Comparison of ENCODE assay signal across 2 cellular contexts in the genomic region with DNA sequence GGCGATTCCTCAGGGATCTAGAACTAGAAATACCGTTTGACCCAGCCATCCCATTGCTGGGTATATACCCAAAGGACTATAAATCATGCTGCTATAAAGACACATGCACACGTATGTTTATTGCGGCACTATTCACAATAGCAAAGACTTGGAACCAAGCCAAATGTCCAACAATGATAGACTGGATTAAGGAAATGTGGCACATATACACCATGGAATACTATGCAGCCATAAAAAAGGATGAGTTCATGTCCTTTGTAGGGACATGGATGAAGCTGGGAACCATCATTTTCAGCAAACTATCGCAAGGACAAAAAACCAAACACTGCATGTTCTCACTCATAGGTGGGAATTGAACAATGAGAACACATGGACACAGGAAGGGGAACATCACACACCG.
DNase-seq lines count a peak whose midpoint lies in the region; ATAC-seq, FAIRE-seq and TF ChIP-seq lines count a peak whose summit lies in the region.
"Not testable (repeated sequence)": the region's sequence is repeated elsewhere in the genome, so short reads cannot be mapped to it uniquely, and the experiment has no call there.

No MANE protein-coding gene starts in this region.

- in situ Hi-C loops in K562 (cut with MboI): not testable (repeated sequence)

- not testable (repeated sequence) for H3K79me2 ChIP-seq in K562 (ENCODE audit: control insufficient read depth, insufficient read depth, low read length)

- H3K36me3 ChIP-seq in HEK293 (ENCODE audit: control insufficient read depth in 2 of 2, insufficient read depth in 1 of 2, low read length in 2 of 2); K562 (ENCODE audit: control insufficient read depth, insufficient read depth, low read length): not testable (repeated sequence)

- not testable (repeated sequence) for FAIRE-seq in K562 (lab: Jason Lieb, UNC)

- POLR2A ChIA-PET in HEK293 (lab: Yijun Ruan, JAX): not testable (repeated sequence)
- POLR2A ChIA-PET in K562 (lab: Yijun Ruan, JAX): interaction anchor here (1.0 kb wide), 1 partner anchor 309 kb away, joined by 3 read pairs; no protein-coding TSS in a partner anchor

- H3K27ac ChIP-seq in HEK293 (ENCODE audit: extremely low read depth, low read depth, low read length); K562 (ENCODE audit: extremely low read depth, low read depth, low read length): not testable (repeated sequence)

- WGBS in K562 (ENCODE audit: insufficient coverage, low coverage, missing lambda C conversion rate): 31% methylated on average over 2 of the region's 6 CpGs

- H3K9me3 ChIP-seq in HEK293 (ENCODE audit: control insufficient read depth, insufficient read depth, low read depth, low read length); K562 (replicated peaks; ENCODE audit: control insufficient read depth, insufficient read depth, low read depth, low read length): not testable (repeated sequence)

- H3K9ac ChIP-seq in K562 (ENCODE audit: insufficient read depth in 1 of 2, low read depth in 2 of 2, low read length in 2 of 2): not testable (repeated sequence)

- H3K4me2 ChIP-seq in K562 (ENCODE audit: insufficient read depth, low read length): not testable (repeated sequence)

- not testable (repeated sequence) for H3K9me1 ChIP-seq in K562 (ENCODE audit: control insufficient read depth, insufficient read depth, low read length)

- CTCF ChIA-PET in HEK293 (lab: Yijun Ruan, JAX); K562 (lab: Yijun Ruan, JAX; ENCODE audit: low intra/inter-chr PET ratio): not testable (repeated sequence)

- not testable (repeated sequence) for TF ChIP-seq CTCF in HEK293 (tag by site-specific recombination; IDR thresholded peaks at IDR 0.05); K562 (IDR thresholded peaks at IDR 0.05 in 2 of 3, conservative IDR thresholded peaks at IDR 0.05 in 1 of 3; ENCODE audit: insufficient read depth in 2 of 3, low read depth in 1 of 3, low read length in 3 of 3)

- H2AFZ ChIP-seq in K562 (ENCODE audit: low read depth, low read length): not testable (repeated sequence)

- TF ChIP-seq EP300 in K562 (IDR thresholded peaks at IDR 0.05; ENCODE audit: low read length): not testable (repeated sequence)

- not testable (repeated sequence) for H3K4me1 ChIP-seq in HEK293 (ENCODE audit: control insufficient read depth, insufficient read depth, low read length); K562 (replicated peaks in 1 of 2; ENCODE audit: control insufficient read depth in 2 of 2, insufficient read depth in 2 of 2, low read length in 2 of 2)

- not testable (repeated sequence) for H3K4me3 ChIP-seq in HEK293 (ENCODE audit: low read depth, low read length); K562

- ATAC-seq in K562: not testable (repeated sequence)

- H4K20me1 ChIP-seq in K562 (replicated peaks; ENCODE audit: control insufficient read depth, insufficient read depth, low read length): not testable (repeated sequence)

- intact Hi-C loops in K562 (cut with micrococcal nuclease): not testable (repeated sequence)

- not testable (repeated sequence) for TF ChIP-seq RAD21 in K562 (CRISPR knock-in tag; conservative IDR thresholded peaks at IDR 0.05 in 1 of 2, IDR thresholded peaks at IDR 0.05 in 1 of 2)

- BruUV-seq in K562 (replicated peaks; lab: Mats Ljungman, UMichigan): not testable (repeated sequence)

- not testable (repeated sequence) for H3K27me3 ChIP-seq in K562 (ENCODE audit: control insufficient read depth in 2 of 2, insufficient read depth in 2 of 2, low read length in 2 of 2)

- TF ChIP-seq POLR2A in K562 (conservative IDR thresholded peaks at IDR 0.05): not testable (repeated sequence)

- not testable (repeated sequence) for DNase-seq in K562 (ENCODE audit: extremely low read depth in 1 of 4, low spot score in 3 of 4)

TF ChIP-seq in HEK293, 187 proteins besides CTCF, POLR2A, EP300 and RAD21:
- TF ChIP-seq ZNF146 (tag by site-specific recombination; IDR thresholded peaks at IDR 0.05): peak; percentile 50; the same call in 1 of the 2 replicates
TF ChIP-seq in HEK293: peak in this region for 1; not testable (repeated sequence) for 186.

TF ChIP-seq in K562, 482 proteins besides CTCF, POLR2A, EP300 and RAD21:
- TF ChIP-seq BCOR (IDR thresholded peaks at IDR 0.05): peak; percentile 45; the same call in 1 of the 2 replicates
- TF ChIP-seq NFIC (IDR thresholded peaks at IDR 0.05): peak; percentile 69
- TF ChIP-seq KDM1A (IDR thresholded peaks at IDR 0.05): 0 out of 4 replicates have a peak, but pooled peaks of 1 of the 2 experiments have one; percentile 10
